1 cellular context compared by ENCODE assay signal in genomic region chr3:48788544-48789162, GRCh38.
TF ChIP-seq lines count a peak whose summit lies in the region.

No MANE protein-coding gene starts in this region.

TF ChIP-seq in endothelial cell of umbilical vein, 7 proteins besides CTCF, POLR2A, EP300 and RAD21 (continued from another document):
- peak; percentile 25 for TF ChIP-seq GATA2 (IDR thresholded peaks at IDR 0.05; ENCODE audit: insufficient read depth, insufficient read length, low read depth, low read length)
